Comparison of ENCODE assay signal across 10 cellular contexts in genomic region chr19:7391218-7391670, GRCh38. TPM values are rescaled to one million over a fixed set of nuclear protein-coding genes. Genes with fewer than 3 reads are reported as not detected.
DNase-seq lines count a peak whose midpoint lies in the region; ATAC-seq, FAIRE-seq and TF ChIP-seq lines count a peak whose summit lies in the region.
"Had no signal": no experiment of that assay in that cellular context is flagged by ENCODE, and none has a peak within 500 bp of the region (broad histone marks: within the 10 kb centered on the region; RNA-seq: fewer than 3 reads in every experiment).

No MANE protein-coding gene starts in this region.

- peak; percentile 48 for FAIRE-seq in H54 (lab: Jason Lieb, UNC)

- DNase-seq in H54 (ENCODE audit: insufficient read length, low spot score) (peak; percentile 61), skeletal muscle cell (ENCODE audit: low read depth) (peak; percentile 35), NCI-H526 (lab: John Stamatoyannopoulos, UW) (no peak), OCI-M2 (lab: John Stamatoyannopoulos, UW; ENCODE audit: unreplicated experiment) (no peak)
- DNase-seq: erythroblast, Kasumi-1, testis had no signal

- no peak overlapping the region for H3K4me3 ChIP-seq in skeletal muscle cell (ENCODE audit: low read depth, low read length)
- H3K4me3 ChIP-seq: testis had no signal

- ATAC-seq in esophagus mucosa = peak; percentile 83
- ATAC-seq in GM19328 (IDR thresholded peaks at IDR 0.05; ENCODE audit: unreplicated experiment) = no peak

- no peak for TF ChIP-seq POLR2A in H54 (IDR thresholded peaks at IDR 0.05; ENCODE audit: low read depth, low read length)

TF ChIP-seq in PFSK-1, 5 proteins besides CTCF, POLR2A, EP300 and RAD21:
- TF ChIP-seq POLR2AphosphoS5 (IDR thresholded peaks at IDR 0.05; ENCODE audit: low read depth, low read length) = no peak
- TF ChIP-seq TAF1 (IDR thresholded peaks at IDR 0.05; ENCODE audit: borderline replicate concordance, insufficient read depth, low read length) = no peak
- no peak for TF ChIP-seq SIN3A (IDR thresholded peaks at IDR 0.05; ENCODE audit: borderline replicate concordance, insufficient read depth, low read length)
- TF ChIP-seq FOXP2 (optimal IDR thresholded peaks at IDR 0.05; ENCODE audit: borderline replicate concordance, extremely low read depth, extremely low read length, insufficient read depth) = peak; percentile 13

RNA-seq across cellular contexts. Expression of gene ARHGEF18, which starts 42.5 kb away (rescaled TPM):
- polyA plus RNA-seq in PFSK-1 (2012; ENCODE audit: insufficient read length, low read depth) = 21.4 TPM
- total RNA-seq in esophagus mucosa = 18.4 TPM

Comparison
In these comparisons a context has a peak if more than half of its experiments do, and no peak if none do; other contexts are left out.
1. DNase-seq: peak in H54 (single experiment) and skeletal muscle cell (single experiment); none in NCI-H526 (0 of 2) and OCI-M2 (single experiment).